In the genomic region with DNA sequence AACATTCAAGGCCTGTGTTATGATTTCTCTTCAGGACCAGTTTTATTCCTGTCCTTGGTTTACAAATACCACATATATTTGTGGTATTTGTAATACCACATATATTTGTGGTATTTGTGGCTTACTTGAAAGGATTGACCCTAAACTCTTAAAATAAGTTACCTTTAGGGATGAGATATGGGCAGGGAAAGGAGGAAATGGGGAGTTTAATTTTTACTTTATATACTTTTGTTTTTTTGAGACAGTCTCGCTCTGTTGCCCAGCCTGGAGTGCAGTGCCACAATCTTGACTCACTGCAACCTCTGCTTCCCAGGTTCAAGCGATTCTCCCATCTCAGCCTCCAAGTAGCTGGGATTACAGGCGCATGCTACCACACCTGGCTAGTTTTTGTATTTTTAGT, we compare ENCODE assay signal across 16 cellular contexts. TPM values are rescaled to one million over a fixed set of nuclear protein-coding genes. Genes with fewer than 3 reads are reported as not detected.
DNase-seq lines count a peak whose midpoint lies in the region; ATAC-seq and TF ChIP-seq lines count a peak whose summit lies in the region.
"Had no signal": no experiment of that assay in that cellular context is flagged by ENCODE, and none has a peak within 500 bp of the region (broad histone marks: within the 10 kb centered on the region; RNA-seq: fewer than 3 reads in every experiment).

No MANE protein-coding gene starts in this region.

- H2AK5ac ChIP-seq in neuronal stem cell (ENCODE audit: low read depth, low read length) (no peak overlapping the region), mesendoderm (ENCODE audit: low read length) (no peak overlapping the region)

- H4K5ac ChIP-seq in mesendoderm (ENCODE audit: low read length): no peak overlapping the region

- H3K27ac ChIP-seq in GM23248 (no peak overlapping the region), neuronal stem cell (replicated peaks; ENCODE audit: low read length) (no peak overlapping the region), mesendoderm (ENCODE audit: low read depth, low read length) (no peak overlapping the region)
- H3K27ac ChIP-seq: C4-2B had no signal

- H4K20me1 ChIP-seq in GM23248 (ENCODE audit: insufficient read depth): no peaks in the 10 kb centered on the region

- H3F3A ChIP-seq in GM23248 (ENCODE audit: insufficient read depth): no peaks in the 10 kb centered on the region

- H3K4ac ChIP-seq in neuronal stem cell (ENCODE audit: low read length) (no peak overlapping the region), mesendoderm (ENCODE audit: low read depth, low read length) (no peak overlapping the region)

- H3K4me2 ChIP-seq in GM23248 (ENCODE audit: unreplicated experiment) (no peak overlapping the region), neuronal stem cell (ENCODE audit: insufficient read depth, low read length, poor library complexity, severe bottlenecking) (no peak overlapping the region), mesendoderm (ENCODE audit: low read length) (no peak overlapping the region)

- H3K9me3 ChIP-seq in GM23248 (ENCODE audit: low read depth) (no peaks in the 10 kb centered on the region), neuronal stem cell (replicated peaks in 1 of 2; ENCODE audit: control insufficient read depth in 2 of 2, insufficient read depth in 1 of 2, low read depth in 1 of 2, low read length in 2 of 2) (peaks cover 5 to 6% of the 10 kb centered on the region in 2 donors)

- no peak for ATAC-seq in GM18870 (IDR thresholded peaks at IDR 0.05; ENCODE audit: unreplicated experiment)
- ATAC-seq: HCT116, Right ventricle myocardium inferior had no signal

- H3K14ac ChIP-seq in neuronal stem cell (ENCODE audit: low read length): no peak overlapping the region

- no peak for TF ChIP-seq CTCF in AG10803 (conservative IDR thresholded peaks at IDR 0.05; ENCODE audit: low read length)

- H3K4me1 ChIP-seq in GM23248 (ENCODE audit: insufficient read depth) (peaks cover 25% of the 10 kb centered on the region), neuronal stem cell (ENCODE audit: control insufficient read depth in 2 of 2, insufficient read depth in 1 of 2, low read depth in 1 of 2, low read length in 2 of 2) (peaks cover 6% of the 10 kb centered on the region in 2 donors), mesendoderm (ENCODE audit: control insufficient read depth, low read depth, low read length) (peaks cover 10% of the 10 kb centered on the region)

- H4K91ac ChIP-seq in neuronal stem cell (ENCODE audit: low read depth, low read length, poor library complexity): no peak overlapping the region

- H3K56ac ChIP-seq in mesendoderm (ENCODE audit: low read length): no peak overlapping the region

- no peaks in the 10 kb centered on the region for H3K9me2 ChIP-seq in GM23248 (ENCODE audit: insufficient read depth)

- no peak overlapping the region for H3K9ac ChIP-seq in GM23248
- no peak overlapping the region for H3K9ac ChIP-seq in neuronal stem cell (ENCODE audit: low read depth, low read length, poor library complexity)
- H3K9ac ChIP-seq in mesendoderm (ENCODE audit: low read length): no peak overlapping the region

- H4K8ac ChIP-seq in neuronal stem cell (ENCODE audit: low read depth, low read length): no peak overlapping the region
- no peak overlapping the region for H4K8ac ChIP-seq in mesendoderm (ENCODE audit: low read depth, low read length)

- H2BK5ac ChIP-seq in neuronal stem cell (ENCODE audit: low read length): no peak overlapping the region
- H2BK5ac ChIP-seq in mesendoderm (ENCODE audit: low read length): no peak overlapping the region

- H3K27me3 ChIP-seq in GM23248 (replicated peaks; ENCODE audit: insufficient read depth): no peaks in the 10 kb centered on the region
- no peaks in the 10 kb centered on the region for H3K27me3 ChIP-seq in neuronal stem cell (ENCODE audit: control insufficient read depth in 3 of 3, insufficient read depth in 3 of 3, low read depth in 1 of 3, low read length in 3 of 3)
- peaks cover 5% of the 10 kb centered on the region for H3K27me3 ChIP-seq in mesendoderm (ENCODE audit: insufficient read depth, low read length, poor library complexity)

- H2AFZ ChIP-seq in GM23248: peak overlapping the region; percentile 47
- peak overlapping the region; percentile 30 for H2AFZ ChIP-seq in neuronal stem cell (ENCODE audit: low read length)

- H3K18ac ChIP-seq in neuronal stem cell (ENCODE audit: low read length): no peak overlapping the region
- H3K18ac ChIP-seq in mesendoderm (ENCODE audit: low read length): no peak overlapping the region

- H3K36me3 ChIP-seq in GM23248 (ENCODE audit: low read depth) (no peaks in the 10 kb centered on the region), neuronal stem cell (replicated peaks in 1 of 2; ENCODE audit: control insufficient read depth in 2 of 2, insufficient read depth in 2 of 2, low read length in 2 of 2) (peaks cover 0 to 5% of the 10 kb centered on the region in 2 donors), mesendoderm (ENCODE audit: control insufficient read depth, insufficient read depth, low read length) (no peaks in the 10 kb centered on the region)

- in situ Hi-C loops in GM23248 (cut with MboI): no loop called here

- H3K79me2 ChIP-seq in GM23248 (ENCODE audit: insufficient read depth) (peaks cover 42% of the 10 kb centered on the region), mesendoderm (ENCODE audit: control insufficient read depth, insufficient read depth, low read length) (peaks cover 17% of the 10 kb centered on the region)

- H2BK120ac ChIP-seq in neuronal stem cell (ENCODE audit: low read depth, low read length) (no peak overlapping the region), mesendoderm (ENCODE audit: low read depth, low read length) (no peak overlapping the region)

- 89 to 100% methylated on average over 3 of the region's 3 CpGs for WGBS in GM23248 (ENCODE audit: low coverage in 1 of 2, low lambda C conversion rate in 2 of 2, missing lambda C conversion rate in 2 of 2), 2 experiments
- WGBS in neuronal stem cell (ENCODE audit: extremely low coverage in 2 of 2, insufficient read length in 2 of 2, insufficient replicate concordance in 1 of 2), 2 donors: no CpG with 5 or more reads among the region's 3 CpGs
- no CpG with 5 or more reads among the region's 3 CpGs for WGBS in mesendoderm (ENCODE audit: extremely low coverage, insufficient coverage, low lambda C conversion rate)

- H2BK12ac ChIP-seq in neuronal stem cell (ENCODE audit: low read length): no peak overlapping the region

- peaks cover 7% of the 10 kb centered on the region for H3K79me1 ChIP-seq in neuronal stem cell (ENCODE audit: low read depth, low read length)
- H3K79me1 ChIP-seq in mesendoderm (ENCODE audit: low read length): peaks cover 12% of the 10 kb centered on the region

- H3K4me3 ChIP-seq in AG10803 (ENCODE audit: low read length): no peak overlapping the region
- H3K4me3 ChIP-seq in GM23248: no peak overlapping the region
- no peak overlapping the region for H3K4me3 ChIP-seq in neuronal stem cell (ENCODE audit: low read length in 2 of 2)
- no peak overlapping the region for H3K4me3 ChIP-seq in mesendoderm (ENCODE audit: low read length)

- no peak overlapping the region for H2BK15ac ChIP-seq in neuronal stem cell (ENCODE audit: low read length)
- no peak overlapping the region for H2BK15ac ChIP-seq in mesendoderm (replicated peaks; ENCODE audit: low read depth)

- DNase-seq in AG10803 (ENCODE audit: low read depth): peak; percentile 2
- no peak for DNase-seq in GM23248
- DNase-seq in astrocyte of the hippocampus (ENCODE audit: low read depth, low spot score): peak; percentile 5
- no peak for DNase-seq in neuronal stem cell (ENCODE audit: low spot score)
- no peak for DNase-seq in GDM1 (lab: John Stamatoyannopoulos, UW)
- DNase-seq in mesendoderm: no peak
- DNase-seq: AML-193, DMS79 treated with DMSO at 0.1 percent for 48 hours, GOT3, KBM-7, NCI-H1105, NCI-H2081 had no signal

- H3K23ac ChIP-seq in neuronal stem cell (ENCODE audit: low read depth, low read length, poor library complexity) (no peak overlapping the region), mesendoderm (ENCODE audit: low read length) (no peak overlapping the region)

RNA-seq across cellular contexts. Expression of a gene that starts 2.3 kb away (rescaled TPM):
- 12.9 and 18.3 TPM in 2 replicates for total RNA-seq in GM23248 (2014; rRNA removed; shearing (Covaris generic))
- polyA plus RNA-seq in GM23248 (2016; fragmentation: Nextera tagmentation; extraction: Ambion mirVana): 12.9 and 14.2 TPM in 2 replicates
- 12.5 TPM for polyA plus RNA-seq in neuronal stem cell (2013, experiment 1 of 2)
- polyA plus RNA-seq in neuronal stem cell (2013, experiment 2 of 2): 12.3 TPM
- polyA plus RNA-seq in mesendoderm (2013, experiment 1 of 2): 10.4 TPM
- 10.6 TPM for polyA plus RNA-seq in mesendoderm (2013, experiment 2 of 2)

RNA-seq across cellular contexts. Expression of a gene that starts 3.4 kb away (rescaled TPM):
- 7.7 and 8.1 TPM in 2 replicates for total RNA-seq in GM23248 (2014; rRNA removed; shearing (Covaris generic))
- 5.8 and 6.3 TPM in 2 replicates for polyA plus RNA-seq in GM23248 (2016; fragmentation: Nextera tagmentation; extraction: Ambion mirVana)
- polyA plus RNA-seq in neuronal stem cell (2013, experiment 1 of 2): 3.1 TPM
- 3.1 TPM for polyA plus RNA-seq in neuronal stem cell (2013, experiment 2 of 2)
- 2.8 TPM for polyA plus RNA-seq in mesendoderm (2013, experiment 1 of 2)
- 2.8 TPM for polyA plus RNA-seq in mesendoderm (2013, experiment 2 of 2)

Comparison
In these comparisons a context has a peak if more than half of its experiments do, and no peak if none do; other contexts are left out.
1. DNase-seq: peak in AG10803 (single experiment) and astrocyte of the hippocampus (single experiment); none in GM23248 (single experiment), neuronal stem cell (single experiment), GDM1 (single experiment) and mesendoderm (single experiment).